ENCODE assay signal across 1 cellular context in the genomic region with DNA sequence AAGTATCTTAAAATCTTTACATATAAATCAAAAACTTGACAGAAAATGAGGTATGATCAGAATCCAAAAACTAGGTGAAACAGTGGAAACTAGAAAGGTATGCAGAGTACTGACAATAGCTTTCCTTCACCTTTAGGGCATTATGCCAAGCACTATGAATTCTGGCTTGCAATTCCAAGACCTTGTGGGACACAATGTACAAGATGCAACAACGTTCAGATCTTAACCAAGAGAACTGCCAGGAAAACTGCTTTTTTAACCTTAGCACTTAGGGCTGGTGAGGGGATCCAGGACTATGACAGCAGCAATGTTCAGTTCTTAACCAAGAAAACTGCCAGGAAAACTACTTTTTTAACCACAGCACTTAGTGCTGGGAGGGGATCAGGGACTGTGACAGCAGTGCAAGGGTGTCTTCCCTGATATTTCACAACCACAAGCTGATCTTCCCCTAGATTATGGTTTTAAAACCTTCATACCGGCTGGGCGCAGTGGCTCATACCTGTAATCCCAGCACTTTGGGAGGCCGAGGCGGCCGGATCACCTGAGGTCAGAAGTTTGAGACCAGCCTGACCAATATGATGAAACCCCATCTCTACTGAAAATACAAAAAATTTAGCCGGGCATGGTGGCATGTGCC.
TF ChIP-seq lines count a peak whose summit lies in the region.

No MANE protein-coding gene starts in this region.

TF ChIP-seq in WTC11, 78 proteins besides CTCF, POLR2A, EP300 and RAD21 (continued from another document):
- no peak for TF ChIP-seq STAT6 (CRISPR knock-in tag; conservative IDR thresholded peaks at IDR 0.05; ENCODE audit: low read depth)
- TF ChIP-seq NFYB (CRISPR knock-in tag; conservative IDR thresholded peaks at IDR 0.05; ENCODE audit: low read depth) = no peak
- no peak for TF ChIP-seq ZNF138 (CRISPR knock-in tag; conservative IDR thresholded peaks at IDR 0.05)
- no peak for TF ChIP-seq JAZF1 (CRISPR knock-in tag; IDR thresholded peaks at IDR 0.05)
- TF ChIP-seq, protein P1, sequence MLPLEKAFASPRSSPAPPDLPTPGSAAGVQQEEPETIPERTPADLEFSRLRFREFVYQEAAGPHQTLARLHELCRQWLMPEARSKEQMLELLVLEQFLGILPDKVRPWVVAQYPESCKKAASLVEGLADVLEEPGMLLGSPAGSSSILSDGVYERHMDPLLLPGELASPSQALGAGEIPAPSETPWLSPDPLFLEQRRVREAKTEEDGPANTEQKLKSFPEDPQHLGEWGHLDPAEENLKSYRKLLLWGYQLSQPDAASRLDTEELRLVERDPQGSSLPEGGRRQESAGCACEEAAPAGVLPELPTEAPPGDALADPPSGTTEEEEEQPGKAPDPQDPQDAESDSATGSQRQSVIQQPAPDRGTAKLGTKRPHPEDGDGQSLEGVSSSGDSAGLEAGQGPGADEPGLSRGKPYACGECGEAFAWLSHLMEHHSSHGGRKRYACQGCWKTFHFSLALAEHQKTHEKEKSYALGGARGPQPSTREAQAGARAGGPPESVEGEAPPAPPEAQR (CRISPR knock-in tag; IDR thresholded peaks at IDR 0.05) = no peak
- no peak for TF ChIP-seq ZBTB43 (CRISPR knock-in tag; IDR thresholded peaks at IDR 0.05)
- no peak for TF ChIP-seq ZNF425 (CRISPR knock-in tag; conservative IDR thresholded peaks at IDR 0.05)
- TF ChIP-seq ETV6 (CRISPR knock-in tag; IDR thresholded peaks at IDR 0.05) = no peak
- no peak for TF ChIP-seq PREB (CRISPR knock-in tag; IDR thresholded peaks at IDR 0.05; ENCODE audit: borderline replicate concordance)
- TF ChIP-seq SOX15 (CRISPR knock-in tag; IDR thresholded peaks at IDR 0.05) = no peak
- TF ChIP-seq RORB (CRISPR knock-in tag; IDR thresholded peaks at IDR 0.05) = no peak
- TF ChIP-seq, protein P2, sequence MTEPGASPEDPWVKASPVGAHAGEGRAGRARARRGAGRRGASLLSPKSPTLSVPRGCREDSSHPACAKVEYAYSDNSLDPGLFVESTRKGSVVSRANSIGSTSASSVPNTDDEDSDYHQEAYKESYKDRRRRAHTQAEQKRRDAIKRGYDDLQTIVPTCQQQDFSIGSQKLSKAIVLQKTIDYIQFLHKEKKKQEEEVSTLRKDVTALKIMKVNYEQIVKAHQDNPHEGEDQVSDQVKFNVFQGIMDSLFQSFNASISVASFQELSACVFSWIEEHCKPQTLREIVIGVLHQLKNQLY (CRISPR knock-in tag; IDR thresholded peaks at IDR 0.05) = no peak
